26 cellular contexts compared by ENCODE assay signal in genomic region chr14:90866822-90867221, GRCh38. TPM values are rescaled to one million over a fixed set of nuclear protein-coding genes. Genes with fewer than 3 reads are reported as not detected.
DNase-seq lines count a peak whose midpoint lies in the region; ATAC-seq and FAIRE-seq lines count a peak whose summit lies in the region.
"Had no signal": no experiment of that assay in that cellular context is flagged by ENCODE, and none has a peak within 500 bp of the region (broad histone marks: within the 10 kb centered on the region; RNA-seq: fewer than 3 reads in every experiment).

No MANE protein-coding gene starts in this region.

- H3K4me3 ChIP-seq in muscle layer of duodenum (ENCODE audit: low read depth in 1 of 2, low read length in 2 of 2), result no peak overlapping the region
- H3K4me3 ChIP-seq: A549; BLaER1 treated with 17β-estradiol and CSF1 and Interleukin-3, amounts not matched to agents 10 nM and 100 nM; GM23338 had no signal

- H3K27ac ChIP-seq in muscle layer of duodenum (ENCODE audit: low read length), result peak overlapping the region; percentile 19
- H3K27ac ChIP-seq: 22Rv1; A549; BLaER1 treated with 17β-estradiol and CSF1 and Interleukin-3, amounts not matched to agents 10 nM and 100 nM had no signal

- peaks cover 0 to 9% of the 10 kb centered on the region in 2 donors for H3K4me1 ChIP-seq in muscle layer of duodenum (ENCODE audit: control insufficient read depth in 1 of 2, insufficient read depth in 2 of 2, low read length in 2 of 2)
- H3K4me1 ChIP-seq: BLaER1 treated with 17β-estradiol and CSF1 and Interleukin-3, amounts not matched to agents 10 nM and 100 nM had no signal

- peak; percentile 31 for ATAC-seq in Right ventricle myocardium inferior
- ATAC-seq in left cardiac atrium, result no peak
- ATAC-seq in left ventricle myocardium superior, result peak; percentile 81
- ATAC-seq in HG03045 (IDR thresholded peaks at IDR 0.05; ENCODE audit: unreplicated experiment), result no peak
- ATAC-seq in GM19397 (IDR thresholded peaks at IDR 0.05; ENCODE audit: unreplicated experiment), result no peak
- ATAC-seq: A549, GM23338, HCT116 had no signal

- no peaks in the 10 kb centered on the region for H3K9me3 ChIP-seq in muscle layer of duodenum (ENCODE audit: control insufficient read depth in 1 of 2, low read length in 2 of 2)
- H3K9me3 ChIP-seq: A549; BE2C; BLaER1 treated with 17β-estradiol and CSF1 and Interleukin-3, amounts not matched to agents 10 nM and 100 nM had no signal

- H3K27me3 ChIP-seq in muscle layer of duodenum (ENCODE audit: low read depth, low read length), result no peaks in the 10 kb centered on the region
- H3K27me3 ChIP-seq: BE2C; BLaER1 treated with 17β-estradiol and CSF1 and Interleukin-3, amounts not matched to agents 10 nM and 100 nM had no signal

- no peaks in the 10 kb centered on the region for H3K36me3 ChIP-seq in muscle layer of duodenum (ENCODE audit: control insufficient read depth in 1 of 2, insufficient read depth in 2 of 2, low read length in 2 of 2)
- H3K36me3 ChIP-seq: BE2C had no signal

- intact Hi-C loops in Right ventricle myocardium inferior (cut with DNase I) (no loop called here), left cardiac atrium (cut with DNase I) (no loop called here), left ventricle myocardium superior (cut with micrococcal nuclease) (no loop called here)

- DNase-seq in Right ventricle myocardium inferior (ENCODE audit: missing footprints), result no peak
- no peak for DNase-seq in left cardiac atrium
- no peak for DNase-seq in left ventricle myocardium superior
- DNase-seq in central memory CD4-positive, alpha-beta T cell, result no peak
- DNase-seq: ACHN; AML-193; BE2C; CD4-positive, alpha-beta T cell; CD8-positive, alpha-beta memory T cell; DMS 273 treated with DMSO at 0.1 percent for 48 hours; DMS79; EL; GF-D8; H9 had no signal

- peak; percentile 43 for FAIRE-seq in A204.1 (lab: Jason Lieb, UNC)
- FAIRE-seq: A549, D721Med, GM12891, GM18507 had no signal

RNA-seq across cellular contexts. Expression of gene TTC7B, which starts 50.6 kb away (rescaled TPM):
- total RNA-seq in Right ventricle myocardium inferior, result 67.5 TPM
- 10 to 100 TPM; 61.9 to 76.5 TPM for total RNA-seq in left cardiac atrium
- total RNA-seq in left ventricle myocardium superior, result 72.2 TPM

Comparison
In these comparisons a context has a peak if more than half of its experiments do, and no peak if none do; other contexts are left out.
1. ATAC-seq: peak in Right ventricle myocardium inferior (single experiment) and left ventricle myocardium superior (single experiment); none in left cardiac atrium (0 of 2), HG03045 (single experiment) and GM19397 (single experiment).